Comparison of ENCODE assay signal across 31 cellular contexts in genomic region chr5:20538341-20538740, GRCh38.
"Had no signal": no experiment of that assay in that cellular context is flagged by ENCODE, and none has a peak within 500 bp of the region (broad histone marks: within the 10 kb centered on the region; RNA-seq: fewer than 3 reads in every experiment).

No MANE protein-coding gene starts in this region.

- H3K27me3 ChIP-seq: ascending aorta, body of pancreas, MG63 had no signal

- DNase-seq: activated CD4-positive, alpha-beta T cell treated with anti-CD3 and anti-CD28 coated beads, Interleukin-2, amount 10 ng/mL, durations not matched to agents 7 days and 5 days; activated CD4-positive, alpha-beta T cell treated with anti-CD3 and anti-CD28 coated beads, Interleukin-2, amount 50 U/mL, for 48 hours; activated CD4-positive, CD25-positive, alpha-beta regulatory T cell; activated CD8-positive, alpha-beta T cell treated with anti-CD3 and anti-CD28 coated beads, Interleukin-2, amount 10 ng/mL, durations not matched to agents 7 days and 5 days; activated gamma-delta T cell; activated naive CD4-positive, alpha-beta T cell treated with Interleukin-2 at 50 U/mL for 16 hours; activated naive CD8-positive, alpha-beta T cell treated with anti-CD3 and anti-CD28 coated beads, Interleukin-2, amount 10 ng/mL, durations not matched to agents 7 days and 5 days; activated T-cell treated with anti-CD3 and anti-CD28 coated beads, Interleukin-2, amount 50 U/mL, for 24 hours; body of pancreas; Karpas-422; MG63; NCI-H1048; NCI-H1105 treated with DMSO at 0.1 percent for 48 hours; NCI-H1436; NCI-H1694; NCI-H1930; NCI-H2081 treated with DMSO at 0.1 percent for 48 hours; NCI-H226; NCI-H446 treated with DMSO at 0.1 percent for 48 hours; NCI-H524; NCI-H69; NCI-H82; NK-92 treated with Interleukin-12 subunit alpha and Interleukin-12 subunit beta, amount 100 ng/mL, for 24 hours; PC-9; T1000; WERI-Rb-1 had no signal

- H3K27ac ChIP-seq: ascending aorta, body of pancreas, PC-9, RWPE1, WERI-Rb-1 had no signal

- ATAC-seq: activated CD8-positive, alpha-beta T cell treated with anti-CD3 and anti-CD28 coated beads, Interleukin-2, amount 10 ng/mL, durations not matched to agents 7 days and 5 days; body of pancreas; Right ventricle myocardium inferior had no signal

- H2AFZ ChIP-seq: PC-9 had no signal

- H3K9me3 ChIP-seq: ascending aorta, body of pancreas had no signal

- H3K4me3 ChIP-seq: ascending aorta, body of pancreas, MG63, PC-9 had no signal

- H3K36me3 ChIP-seq: ascending aorta, MG63, WERI-Rb-1 had no signal

- FAIRE-seq: bronchial epithelial cell, RCC 7860 had no signal

- H3K4me2 ChIP-seq: PC-9 had no signal
